In genomic region chr7:104931181-104931781, GRCh38 we compare ENCODE assay signal across 1 cellular context.
TF ChIP-seq lines count a peak whose summit lies in the region.

No MANE protein-coding gene starts in this region.

TF ChIP-seq in Ishikawa, 13 proteins besides CTCF, POLR2A, EP300 and RAD21 (continued from another document):
- TF ChIP-seq USF1 (IDR thresholded peaks at IDR 0.05), result no peak
